In genomic region chr9:33512535-33512934, GRCh38 we compare ENCODE assay signal across 3 cellular contexts. TPM values are rescaled to one million over a fixed set of nuclear protein-coding genes. Genes with fewer than 3 reads are reported as not detected.
"Had no signal": no experiment of that assay in that cellular context is flagged by ENCODE, and none has a peak within 500 bp of the region (broad histone marks: within the 10 kb centered on the region; RNA-seq: fewer than 3 reads in every experiment).

No MANE protein-coding gene starts in this region.

RNA-seq across cellular contexts. Expression of gene ANKRD18B, which starts 11.5 kb away (rescaled TPM):
- total RNA-seq: ascending aorta, frontal cortex, tibial nerve had no signal
